18 cellular contexts compared by ENCODE assay signal in genomic region chr18:9925369-9925768, GRCh38. TPM values are rescaled to one million over a fixed set of nuclear protein-coding genes. Genes with fewer than 3 reads are reported as not detected.
DNase-seq lines count a peak whose midpoint lies in the region; TF ChIP-seq lines count a peak whose summit lies in the region.
"Had no signal": no experiment of that assay in that cellular context is flagged by ENCODE, and none has a peak within 500 bp of the region (broad histone marks: within the 10 kb centered on the region; RNA-seq: fewer than 3 reads in every experiment).

No MANE protein-coding gene starts in this region.

- peaks cover 39% of the 10 kb centered on the region for H3K4me1 Mint-ChIP-seq in mesothelial cell of epicardium

- 48 to 71% (median 49%) methylated on average over 1 of the region's 1 CpG for WGBS in adrenal gland, 4 donors

- H3K9me3 ChIP-seq in adrenal gland (replicated peaks in 1 of 3) (no peaks in the 10 kb centered on the region), osteoblast (ENCODE audit: low read depth, low read length) (no peaks in the 10 kb centered on the region)

- DNase-seq in AG10803 (ENCODE audit: low read depth), result peak; percentile 53
- no peak for DNase-seq in adrenal gland
- peak; percentile 47 for DNase-seq in fibroblast of peridontal ligament (ENCODE audit: extremely low read depth)
- DNase-seq in osteoblast (ENCODE audit: insufficient read length, low spot score, missing footprints), result no peak
- no peak for DNase-seq in NCI-H226
- no peak for DNase-seq in mesothelial cell of epicardium (ENCODE audit: low spot score in 2 of 2, unreplicated experiment in 2 of 2)
- no peak for DNase-seq in NCI-H2196 treated with DMSO at 0.1 percent for 48 hours (lab: John Stamatoyannopoulos, UW; ENCODE audit: unreplicated experiment)
- no peak for DNase-seq in NCI-H1048 (lab: John Stamatoyannopoulos, UW)
- DNase-seq: activated CD4-positive, alpha-beta T cell treated with anti-CD3 and anti-CD28 coated beads, Interleukin-2, amount 50 U/mL, for 48 hours; anterior cingulate cortex; effector CD4-positive, alpha-beta T cell; NCI-H1092; NCI-H2171; SIG-M5 had no signal

- no peak overlapping the region for H2AFZ ChIP-seq in osteoblast (ENCODE audit: low read length)

- H3K9me3 Mint-ChIP-seq in mesothelial cell of epicardium, result no peaks in the 10 kb centered on the region
- H3K9me3 Mint-ChIP-seq: activated T-helper 1 cell treated with anti-CD3 and anti-CD28 coated beads, Interleukin-12 subunit alpha, Interleukin-12 subunit beta, Interleukin-2, Interleukin-4 antibody, amounts not matched to agents 30 ng/mL and 10 ng/mL and 1 ng/mL, durations not matched to agents 14 hours and 24 hours and 36 hours; stimulated activated effector memory CD8-positive, alpha-beta T cell treated with anti-CD3 and anti-CD28 coated beads, Interleukin-12 subunit alpha, Interleukin-12 subunit beta, amount 100 ng/mL, for 72 hours had no signal

- no peaks in the 10 kb centered on the region for H3K27me3 Mint-ChIP-seq in mesothelial cell of epicardium (ENCODE audit: low read depth)

- no peak overlapping the region for H3K4me3 Mint-ChIP-seq in mesothelial cell of epicardium
- H3K4me3 Mint-ChIP-seq: activated T-helper 1 cell treated with anti-CD3 and anti-CD28 coated beads, Interleukin-12 subunit alpha, Interleukin-12 subunit beta, Interleukin-2, Interleukin-4 antibody, amounts not matched to agents 30 ng/mL and 10 ng/mL and 1 ng/mL, durations not matched to agents 14 hours and 24 hours and 36 hours; stimulated activated effector memory CD8-positive, alpha-beta T cell treated with anti-CD3 and anti-CD28 coated beads, Interleukin-12 subunit alpha, Interleukin-12 subunit beta, amount 100 ng/mL, for 72 hours had no signal

- H4K20me1 ChIP-seq in osteoblast (ENCODE audit: insufficient read depth, low read length), result peaks cover 72% of the 10 kb centered on the region

- no peak overlapping the region for H3K27ac Mint-ChIP-seq in mesothelial cell of epicardium
- H3K27ac Mint-ChIP-seq: activated T-helper 1 cell treated with anti-CD3 and anti-CD28 coated beads, Interleukin-12 subunit alpha, Interleukin-12 subunit beta, Interleukin-2, Interleukin-4 antibody, amounts not matched to agents 30 ng/mL and 10 ng/mL and 1 ng/mL, durations not matched to agents 14 hours and 24 hours and 36 hours; stimulated activated effector memory CD8-positive, alpha-beta T cell treated with anti-CD3 and anti-CD28 coated beads, Interleukin-12 subunit alpha, Interleukin-12 subunit beta, amount 100 ng/mL, for 72 hours had no signal

- H3K4me2 ChIP-seq in osteoblast (ENCODE audit: insufficient read depth, low read length), result peak overlapping the region; percentile 52

- intact Hi-C loops in adrenal gland (cut with DNase I), result loop anchor here in 1 of 2 donors (10.0 kb wide), 1 partner anchor 51 kb away; no protein-coding TSS in a partner anchor

- H3K36me3 ChIP-seq in adrenal gland (replicated peaks in 1 of 2) (no peaks in the 10 kb centered on the region), osteoblast (ENCODE audit: insufficient read depth, low read length) (peaks cover 3% of the 10 kb centered on the region)

- no peaks in the 10 kb centered on the region for H3K36me3 Mint-ChIP-seq in mesothelial cell of epicardium
- H3K36me3 Mint-ChIP-seq: stimulated activated effector memory CD8-positive, alpha-beta T cell treated with anti-CD3 and anti-CD28 coated beads, Interleukin-12 subunit alpha, Interleukin-12 subunit beta, amount 100 ng/mL, for 72 hours had no signal

- H3K27me3 ChIP-seq in adrenal gland (no peaks in the 10 kb centered on the region), osteoblast (ENCODE audit: insufficient read depth, low read length) (no peaks in the 10 kb centered on the region)

- peak overlapping the region in 4 of 5 donors; percentile 13 to 53 (median 30) for H3K27ac ChIP-seq in adrenal gland
- H3K27ac ChIP-seq in osteoblast (ENCODE audit: low read depth, low read length), result peak overlapping the region; percentile 88

- H3K4me3 ChIP-seq in AG10803 (ENCODE audit: low read length) (no peak overlapping the region), adrenal gland (peak overlapping the region in 1 of 4 donors; percentile 13), osteoblast (ENCODE audit: insufficient read depth, low read length) (no peak overlapping the region)

- H3K4me1 ChIP-seq in adrenal gland (replicated peaks in 1 of 2) (peaks cover 63 to 100% of the 10 kb centered on the region in 2 donors), osteoblast (ENCODE audit: insufficient read depth, low read length) (peaks cover 47% of the 10 kb centered on the region)

- H3K79me2 ChIP-seq in osteoblast (ENCODE audit: insufficient read depth, low read length), result peaks cover 99% of the 10 kb centered on the region

- TF ChIP-seq CTCF in AG10803 (conservative IDR thresholded peaks at IDR 0.05; ENCODE audit: low read length) (no peak), adrenal gland (IDR thresholded peaks at IDR 0.05) (no peak), osteoblast (IDR thresholded peaks at IDR 0.05; ENCODE audit: extremely low read depth, low read depth, low read length) (no peak), mesothelial cell of epicardium (IDR thresholded peaks at IDR 0.05; ENCODE audit: unreplicated experiment) (no peak)

- peak in 1 of 2 donors; percentile 16 for TF ChIP-seq POLR2A in adrenal gland (IDR thresholded peaks at IDR 0.05)

RNA-seq across cellular contexts. Expression of gene VAPA, which starts 11.6 kb away (rescaled TPM):
- total RNA-seq in adrenal gland, result 100 to 1,000 TPM; 324 to 894 (median 436) TPM
- polyA plus RNA-seq in adrenal gland, result 100 to 1,000 TPM in 2 of 3 donors, 10 to 100 TPM in 1; 71.3 to 900 (median 120) TPM
- 277 and 316 TPM in 2 replicates for total RNA-seq in osteoblast
- total RNA-seq in mesothelial cell of epicardium, result 126 to 131 TPM (median 130 TPM) in 3 replicates

RNA-seq across cellular contexts. Expression of gene TXNDC2, which starts 39.6 kb away (rescaled TPM):
- total RNA-seq in adrenal gland (under 1 TPM in 5 of 8 donors, not detected in 3; 0.08 to 0.43 (median 0.25) TPM), osteoblast (0.29 and 0.36 TPM in 2 replicates), mesothelial cell of epicardium (0.29 TPM in 1 of 3 replicates, not detected in the others)
- polyA plus RNA-seq in adrenal gland, result under 1 TPM in 1 of 3 donors, not detected in 2; 0.22 TPM
- total RNA-seq: glomerular endothelial cell, kidney epithelial cell had no signal

Comparison
In these comparisons a context has a peak if more than half of its experiments do, and no peak if none do; other contexts are left out.
1. DNase-seq: peak in AG10803 (single experiment) and fibroblast of peridontal ligament (single experiment); none in adrenal gland (0 of 7), osteoblast (single experiment), NCI-H226 (single experiment), mesothelial cell of epicardium (0 of 2), NCI-H2196 treated with DMSO at 0.1 percent for 48 hours (single experiment) and NCI-H1048 (single experiment).